ENCODE assay signal across 1 cellular context in the genomic region with DNA sequence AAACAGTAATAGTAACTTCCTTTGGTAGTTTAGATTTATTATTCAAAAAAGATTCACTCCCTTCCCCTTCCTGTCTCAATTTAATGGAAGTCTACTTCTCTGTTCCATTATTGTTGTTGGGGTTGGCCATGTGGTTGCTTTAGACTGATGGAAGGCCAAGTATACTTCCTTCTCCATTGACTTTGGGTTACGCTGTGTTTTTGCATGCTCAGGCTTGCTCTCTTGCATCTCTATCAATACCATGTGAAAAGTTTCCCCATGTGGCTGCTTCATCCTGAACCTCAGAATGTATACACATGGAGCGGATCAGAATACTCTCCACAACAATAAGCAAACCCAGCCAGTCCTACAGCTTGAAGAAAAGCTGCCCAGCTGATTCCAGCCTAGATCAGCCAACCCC.
TF ChIP-seq lines count a peak whose summit lies in the region.

No MANE protein-coding gene starts in this region.

TF ChIP-seq in H1, 55 proteins besides CTCF, POLR2A, EP300 and RAD21:
- no peak for TF ChIP-seq TCF12 (IDR thresholded peaks at IDR 0.05; ENCODE audit: low read depth, low read length)
- TF ChIP-seq, protein P1, sequence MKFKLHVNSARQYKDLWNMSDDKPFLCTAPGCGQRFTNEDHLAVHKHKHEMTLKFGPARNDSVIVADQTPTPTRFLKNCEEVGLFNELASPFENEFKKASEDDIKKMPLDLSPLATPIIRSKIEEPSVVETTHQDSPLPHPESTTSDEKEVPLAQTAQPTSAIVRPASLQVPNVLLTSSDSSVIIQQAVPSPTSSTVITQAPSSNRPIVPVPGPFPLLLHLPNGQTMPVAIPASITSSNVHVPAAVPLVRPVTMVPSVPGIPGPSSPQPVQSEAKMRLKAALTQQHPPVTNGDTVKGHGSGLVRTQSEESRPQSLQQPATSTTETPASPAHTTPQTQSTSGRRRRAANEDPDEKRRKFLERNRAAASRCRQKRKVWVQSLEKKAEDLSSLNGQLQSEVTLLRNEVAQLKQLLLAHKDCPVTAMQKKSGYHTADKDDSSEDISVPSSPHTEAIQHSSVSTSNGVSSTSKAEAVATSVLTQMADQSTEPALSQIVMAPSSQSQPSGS (IDR thresholded peaks at IDR 0.05; ENCODE audit: low read length): no peak
- no peak for TF ChIP-seq RFX5 (IDR thresholded peaks at IDR 0.05; ENCODE audit: borderline replicate concordance, low read depth, low read length)
- TF ChIP-seq KDM4A (IDR thresholded peaks at IDR 0.05; ENCODE audit: low read depth, low read length, severe bottlenecking): no peak
- no peak for TF ChIP-seq PHF8 (conservative IDR thresholded peaks at IDR 0.05; ENCODE audit: low read depth, low read length)
- no peak for TF ChIP-seq SP2 (IDR thresholded peaks at IDR 0.05; ENCODE audit: low read length)
- TF ChIP-seq KDM1A (IDR thresholded peaks at IDR 0.05; ENCODE audit: borderline replicate concordance, low read length): no peak
- TF ChIP-seq CREB1 (IDR thresholded peaks at IDR 0.05): no peak
- no peak for TF ChIP-seq CBX8 (IDR thresholded peaks at IDR 0.05; ENCODE audit: borderline replicate concordance, low read depth, low read length)
- no peak for TF ChIP-seq FOSL1 (IDR thresholded peaks at IDR 0.05; ENCODE audit: insufficient read depth, low read depth, low read length)
TF ChIP-seq in H1: peak in this region for 0.
